Comparison of ENCODE assay signal across 10 cellular contexts in the genomic region with DNA sequence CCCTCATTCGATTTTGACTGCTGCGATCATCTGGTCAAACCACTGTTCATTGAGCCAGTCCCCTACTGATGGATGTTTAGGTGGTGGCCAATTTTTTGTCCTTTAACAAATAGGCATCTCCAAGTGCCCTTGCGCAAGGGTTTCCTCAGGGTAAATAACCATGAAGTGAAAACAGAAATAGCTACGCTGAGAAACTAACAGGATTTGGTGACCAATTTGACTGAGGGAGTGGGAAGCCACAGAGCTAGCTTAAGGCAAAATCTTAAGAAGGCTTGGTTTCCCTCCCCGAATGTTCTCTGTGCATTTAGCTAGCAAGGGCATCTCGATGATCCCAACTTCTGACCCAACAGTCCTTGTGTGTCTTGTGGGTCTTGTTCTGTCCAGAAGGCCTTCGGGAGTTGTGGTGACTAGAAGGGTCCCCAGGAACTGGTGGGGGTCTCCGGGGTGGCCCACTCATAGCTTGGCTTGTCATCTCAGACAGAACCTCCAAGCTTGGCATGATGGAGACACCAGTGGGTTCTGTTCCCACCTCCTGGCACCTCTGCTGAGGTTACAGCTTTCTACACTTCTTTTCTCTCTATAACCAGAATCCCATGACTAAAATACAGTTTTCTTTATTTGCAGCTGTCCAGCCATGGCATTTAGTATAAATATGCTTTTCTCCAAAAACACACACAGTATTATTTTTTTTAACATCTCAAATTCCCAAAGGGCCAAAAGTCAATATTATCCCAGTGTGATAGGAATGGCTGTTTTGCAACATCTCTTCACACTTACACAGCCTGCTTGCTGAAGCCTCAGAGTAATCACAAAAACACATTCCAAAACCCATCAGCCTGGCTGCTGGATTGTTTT.
DNase-seq lines count a peak whose midpoint lies in the region; ATAC-seq, FAIRE-seq and TF ChIP-seq lines count a peak whose summit lies in the region.
"Had no signal": no experiment of that assay in that cellular context is flagged by ENCODE, and none has a peak within 500 bp of the region (broad histone marks: within the 10 kb centered on the region; RNA-seq: fewer than 3 reads in every experiment).

No MANE protein-coding gene starts in this region.

- H2BK120ac ChIP-seq in H1 (replicated peaks; ENCODE audit: low read depth, low read length) (no peak overlapping the region), trophoblast cell (ENCODE audit: insufficient read depth, low read length, poor library complexity) (no peak overlapping the region)

- H3K23ac ChIP-seq in H1 (ENCODE audit: insufficient read length): no peak overlapping the region
- H3K23ac ChIP-seq in trophoblast cell (ENCODE audit: low read length): no peak overlapping the region

- TF ChIP-seq CTCF in H1 (IDR thresholded peaks at IDR 0.05; ENCODE audit: control extremely low read depth in 1 of 3, insufficient read depth in 1 of 3, low read depth in 1 of 3, low read length in 3 of 3) (no peak), body of pancreas (IDR thresholded peaks at IDR 0.05) (no peak)

- H3K27me3 ChIP-seq in H1 (replicated peaks in 1 of 4; ENCODE audit: control insufficient read depth in 3 of 4, extremely low read depth in 1 of 4, insufficient read depth in 3 of 4, low read length in 3 of 4) (no peaks in the 10 kb centered on the region), trophoblast cell (ENCODE audit: insufficient read depth, low read length) (no peaks in the 10 kb centered on the region), body of pancreas (no peaks in the 10 kb centered on the region)
- H3K27me3 ChIP-seq: spleen had no signal

- H3K9me3 ChIP-seq in H1 (ENCODE audit: insufficient read depth in 2 of 2, low read depth in 1 of 2, low read length in 1 of 2) (no peaks in the 10 kb centered on the region), trophoblast cell (ENCODE audit: insufficient read depth, low read depth, low read length) (no peaks in the 10 kb centered on the region), body of pancreas (no peaks in the 10 kb centered on the region)
- H3K9me3 ChIP-seq: spleen had no signal

- FAIRE-seq in H1 (lab: Jason Lieb, UNC): no peak

- H3K79me2 ChIP-seq in H1 (ENCODE audit: control insufficient read depth in 1 of 2, insufficient read depth in 2 of 2, low read length in 2 of 2) (no peaks in the 10 kb centered on the region), trophoblast cell (ENCODE audit: control insufficient read depth, insufficient read depth, low read length, poor library complexity) (peaks cover 4% of the 10 kb centered on the region)

- DNase-seq in ELF-1 (ENCODE audit: low read depth, low spot score) (peak; percentile 57), NCI-H460 (ENCODE audit: extremely low read depth, low read depth) (peak; percentile 83), H1 (ENCODE audit: low read depth in 1 of 2, low spot score in 2 of 2) (no peak), trophoblast cell (peak; percentile 27 to 68), body of pancreas (no peak), hypothalamus (lab: John Stamatoyannopoulos, UW) (no peak), NCI-H1694 treated with DMSO at 0.1 percent for 48 hours (lab: John Stamatoyannopoulos, UW) (no peak), OCI-M1 (lab: John Stamatoyannopoulos, UW) (no peak)
- DNase-seq: activated effector memory CD4-positive, alpha-beta T cell treated with Interleukin-2 at 50 U/mL for 16 hours; spleen had no signal

- TF ChIP-seq EP300 in H1 (IDR thresholded peaks at IDR 0.05; ENCODE audit: borderline replicate concordance in 1 of 2, low read depth in 2 of 2, low read length in 2 of 2): no peak

- H3K9ac ChIP-seq in H1 (replicated peaks in 1 of 4; ENCODE audit: extremely low read depth in 1 of 4, low read depth in 3 of 4, low read length in 3 of 4) (no peak overlapping the region; a peak in 1 of 7 replicates), trophoblast cell (ENCODE audit: low read length) (no peak overlapping the region)

- H3K18ac ChIP-seq in H1 (ENCODE audit: extremely low read depth, low read length) (no peak overlapping the region), trophoblast cell (ENCODE audit: low read length) (no peak overlapping the region)

- H3K56ac ChIP-seq in H1 (replicated peaks; ENCODE audit: insufficient read length, low read depth, low read length): no peak overlapping the region

- H4K8ac ChIP-seq in H1 (ENCODE audit: extremely low read depth, insufficient read depth, low read length): no peak overlapping the region
- no peak overlapping the region for H4K8ac ChIP-seq in trophoblast cell (ENCODE audit: low read depth, low read length)

- CTCF ChIA-PET in H1 (lab: Charles Lee; ENCODE audit: partially characterized antibody): interaction anchor here (0.5 to 2.2 kb wide), 6 partner anchors 10 to 168 kb away, joined by 3 to 7 read pairs (median 3); no protein-coding TSS in a partner anchor

- H2BK15ac ChIP-seq in H1 (ENCODE audit: low read length): no peak overlapping the region

- H2BK5ac ChIP-seq in H1 (ENCODE audit: low read depth, low read length): no peak overlapping the region
- no peak overlapping the region for H2BK5ac ChIP-seq in trophoblast cell (ENCODE audit: low read depth, low read length, poor library complexity)

- no peak overlapping the region for H4K5ac ChIP-seq in H1 (ENCODE audit: insufficient read length, low read depth, low read length)

- TF ChIP-seq POLR2A in H1 (IDR thresholded peaks at IDR 0.05; ENCODE audit: control extremely low read depth in 1 of 2, low read depth in 2 of 2, low read length in 2 of 2): no peak
- TF ChIP-seq POLR2A in body of pancreas (IDR thresholded peaks at IDR 0.05): no peak

- no peak overlapping the region for H3K4me3 ChIP-seq in H1 (ENCODE audit: extremely low read depth in 1 of 4, insufficient read depth in 2 of 4, low read depth in 3 of 4, low read length in 4 of 4)
- H3K4me3 ChIP-seq in trophoblast cell (ENCODE audit: low read depth, low read length): no peak overlapping the region
- H3K4me3 ChIP-seq in body of pancreas: no peak overlapping the region
- H3K4me3 ChIP-seq: spleen had no signal

- no peaks in the 10 kb centered on the region; the same call in 1 of the 2 replicates for H3K23me2 ChIP-seq in H1 (ENCODE audit: low read depth, low read length)

- H3K4me1 ChIP-seq in H1 (replicated peaks in 1 of 4; ENCODE audit: control insufficient read depth in 3 of 4, insufficient read depth in 4 of 4, low read length in 3 of 4) (peaks cover 0 to 3% (median 2%) of the 10 kb centered on the region in 4 experiments; a peak in 5 of 7 replicates), trophoblast cell (ENCODE audit: control insufficient read depth in 1 of 2, insufficient read depth in 2 of 2, low read length in 2 of 2) (peaks cover 31 to 32% of the 10 kb centered on the region in 2 experiments), body of pancreas (no peaks in the 10 kb centered on the region)

- H3K4me2 ChIP-seq in H1 (ENCODE audit: insufficient read depth in 1 of 2, low read depth in 2 of 2, low read length in 2 of 2) (no peak overlapping the region), trophoblast cell (ENCODE audit: low read length) (no peak overlapping the region)

- whole genome bisulfite sequencing in H1 (ENCODE audit: extremely low coverage in 1 of 2, insufficient coverage in 1 of 2, insufficient read length in 1 of 2, insufficient replicate concordance in 2 of 2, low coverage in 1 of 2, low lambda C conversion rate in 2 of 2, missing lambda C conversion rate in 1 of 2), 2 experiments: 90% methylated on average over 8 of the region's 8 CpGs; no CpG with 5 or more reads in 1 of the 2 experiments
- no CpG with 5 or more reads among the region's 8 CpGs for WGBS in trophoblast cell (ENCODE audit: extremely low coverage, insufficient coverage, insufficient read length)
- 90 to 94% methylated on average over 7 to 8 of the region's 8 CpGs for WGBS in body of pancreas, 2 donors

- H4K12ac ChIP-seq in trophoblast cell (ENCODE audit: low read depth, low read length): no peak overlapping the region

- H3K36me3 ChIP-seq in H1 (ENCODE audit: control insufficient read depth in 2 of 4, insufficient read depth in 4 of 4, low read length in 3 of 4) (no peaks in the 10 kb centered on the region; a peak in 1 of 8 replicates), trophoblast cell (ENCODE audit: control insufficient read depth in 1 of 2, insufficient read depth in 2 of 2, low read length in 2 of 2) (no peaks in the 10 kb centered on the region), body of pancreas (replicated peaks in 1 of 2; ENCODE audit: insufficient read depth in 1 of 2, low read depth in 2 of 2) (no peaks in the 10 kb centered on the region)

- no peaks in the 10 kb centered on the region for H4K20me1 ChIP-seq in H1 (replicated peaks in 1 of 2; ENCODE audit: control insufficient read depth in 1 of 2, insufficient read depth in 2 of 2, low read length in 2 of 2)

- H4K91ac ChIP-seq in H1 (replicated peaks; ENCODE audit: insufficient read length, low read length) (no peak overlapping the region), trophoblast cell (ENCODE audit: low read depth, low read length) (peak overlapping the region; percentile 4)

- H3K4ac ChIP-seq in H1 (replicated peaks; ENCODE audit: insufficient read length, low read depth, low read length): no peak overlapping the region
- no peak overlapping the region for H3K4ac ChIP-seq in trophoblast cell (ENCODE audit: low read depth, low read length)

- H3K79me1 ChIP-seq in H1 (ENCODE audit: low read depth, low read length) (no peaks in the 10 kb centered on the region), trophoblast cell (ENCODE audit: low read length) (peaks cover 11% of the 10 kb centered on the region)

- H2BK12ac ChIP-seq in H1 (ENCODE audit: low read depth, low read length) (0 out of 2 replicates have a peak overlapping the region, but pooled peaks have one; percentile 27), trophoblast cell (ENCODE audit: low read length) (peak overlapping the region; percentile 34)

- H3K14ac ChIP-seq in H1 (ENCODE audit: insufficient read length) (no peak overlapping the region), trophoblast cell (ENCODE audit: low read length) (no peak overlapping the region)

- POLR2A ChIA-PET in H1 (lab: Charles Lee; ENCODE audit: partially characterized antibody): no interaction called here

- no peak overlapping the region for H2BK20ac ChIP-seq in H1 (ENCODE audit: low read length)

- H2AFZ ChIP-seq in H1 (ENCODE audit: low read length): no peak overlapping the region
- H2AFZ ChIP-seq in trophoblast cell (ENCODE audit: insufficient read depth, low read length, poor library complexity): no peak overlapping the region

- no peak for ATAC-seq in body of pancreas

- H2AK5ac ChIP-seq in H1 (ENCODE audit: low read depth, low read length) (no peak overlapping the region), trophoblast cell (ENCODE audit: low read length) (peak overlapping the region; percentile 26)

- TF ChIP-seq RAD21 in H1 (IDR thresholded peaks at IDR 0.05 in 1 of 2, conservative IDR thresholded peaks at IDR 0.05 in 1 of 2; ENCODE audit: low read depth in 2 of 2, low read length in 2 of 2): no peak

- intact Hi-C loops in body of pancreas (cut with DNase I): no loop called here

- H3K27ac ChIP-seq in H1 (ENCODE audit: low read depth, low read length): no peak overlapping the region
- no peak overlapping the region for H3K27ac ChIP-seq in trophoblast cell (ENCODE audit: low read depth, low read length)
- no peak overlapping the region for H3K27ac ChIP-seq in body of pancreas

TF ChIP-seq in H1, 55 proteins besides CTCF, POLR2A, EP300 and RAD21:
- no peak for TF ChIP-seq RBBP5 (IDR thresholded peaks at IDR 0.05; ENCODE audit: borderline replicate concordance, low read depth, low read length)
- TF ChIP-seq SUZ12 (IDR thresholded peaks at IDR 0.05; ENCODE audit: low read length): no peak
- no peak for TF ChIP-seq SP2 (IDR thresholded peaks at IDR 0.05; ENCODE audit: low read length)
TF ChIP-seq in H1: peak in this region for 0.

Comparison
In these comparisons a context has a peak if more than half of its experiments do, and no peak if none do; other contexts are left out.
1. DNase-seq: peak in ELF-1 (single experiment), NCI-H460 (single experiment) and trophoblast cell (2 of 2); none in H1 (0 of 2), body of pancreas (0 of 4), hypothalamus (0 of 51), NCI-H1694 treated with DMSO at 0.1 percent for 48 hours (single experiment) and OCI-M1 (single experiment).